In genomic region chr14:105045710-105046326, GRCh38 we compare ENCODE assay signal across 8 cellular contexts. TPM values are rescaled to one million over a fixed set of nuclear protein-coding genes. Genes with fewer than 3 reads are reported as not detected.
DNase-seq lines count a peak whose midpoint lies in the region; ATAC-seq and TF ChIP-seq lines count a peak whose summit lies in the region.

No MANE protein-coding gene starts in this region.

- WGBS in gastroesophageal sphincter (ENCODE audit: low coverage in 1 of 2), 2 donors, result 13 to 48% methylated on average over 5 to 9 of the region's 42 CpGs
- 4 to 11% methylated on average over 30 to 42 of the region's 42 CpGs for WGBS in upper lobe of left lung, 2 donors

- H3K27ac ChIP-seq in DND-41 (ENCODE audit: low read length), result no peak overlapping the region
- no peak overlapping the region for H3K27ac ChIP-seq in gastroesophageal sphincter
- no peak overlapping the region for H3K27ac ChIP-seq in parathyroid adenoma
- no peak overlapping the region for H3K27ac ChIP-seq in upper lobe of left lung

- H3K4me3 ChIP-seq in DND-41 (ENCODE audit: low read depth in 1 of 2, low read length in 2 of 2) (no peak overlapping the region), HAP-1 (no peak overlapping the region), gastroesophageal sphincter (no peak overlapping the region), parathyroid adenoma (ENCODE audit: low read depth, low read length) (no peak overlapping the region), upper lobe of left lung (peak overlapping the region in 1 of 4 donors; percentile 15)

- TF ChIP-seq POLR2A in gastroesophageal sphincter (IDR thresholded peaks at IDR 0.05) (no peak), upper lobe of left lung (IDR thresholded peaks at IDR 0.05) (peak in 1 of 4 donors; percentile 21)

- peak overlapping the region; percentile 56 for H2AFZ ChIP-seq in DND-41 (ENCODE audit: low read depth, low read length)
- H2AFZ ChIP-seq in parathyroid adenoma, result no peak overlapping the region

- H3K36me3 ChIP-seq in DND-41 (ENCODE audit: insufficient read depth, low read length), result no peaks in the 10 kb centered on the region
- H3K36me3 ChIP-seq in HAP-1 (replicated peaks), result no peaks in the 10 kb centered on the region
- H3K36me3 ChIP-seq in gastroesophageal sphincter, result no peaks in the 10 kb centered on the region
- no peaks in the 10 kb centered on the region for H3K36me3 ChIP-seq in parathyroid adenoma (ENCODE audit: control insufficient read depth, insufficient read depth, low read length)
- peaks cover 0 to 8% (median 1%) of the 10 kb centered on the region in 4 donors for H3K36me3 ChIP-seq in upper lobe of left lung

- H3K9ac ChIP-seq in DND-41 (ENCODE audit: low read depth, low read length) (no peak overlapping the region), parathyroid adenoma (no peak overlapping the region)

- peak; percentile 88 for DNase-seq in DND-41
- DNase-seq in HAP-1 (ENCODE audit: low spot score in 2 of 2), result peak; percentile 67 to 94
- peak; percentile 82 for DNase-seq in NCI-H1092 treated with DMSO at 0.1 percent for 48 hours (lab: John Stamatoyannopoulos, UW)
- peak; percentile 85 to 95 (median 93) for DNase-seq in activated naive CD4-positive, alpha-beta T cell (lab: John Stamatoyannopoulos, UW)
- DNase-seq in upper lobe of left lung, result peak; percentile 93 to 99

- in situ Hi-C loops in HAP-1 (cut with MboI; ENCODE audit: low sequenced_read_pairs), result loop anchor here (5.0 to 10.0 kb wide), 2 partner anchors 74 to 141 kb away; no protein-coding TSS in a partner anchor

- H3K9me3 ChIP-seq in DND-41 (ENCODE audit: insufficient read depth, low read length, severe bottlenecking) (no peaks in the 10 kb centered on the region), HAP-1 (no peaks in the 10 kb centered on the region; the same call in 1 of the 2 replicates), gastroesophageal sphincter (no peaks in the 10 kb centered on the region), parathyroid adenoma (ENCODE audit: control insufficient read depth, low read length) (no peaks in the 10 kb centered on the region), upper lobe of left lung (no peaks in the 10 kb centered on the region)

- TF ChIP-seq CTCF in DND-41 (IDR thresholded peaks at IDR 0.05; ENCODE audit: borderline replicate concordance, extremely low read depth, low read length, poor library complexity, severe bottlenecking), result peak; percentile 99
- peak in 3 of 4 experiments; percentile 100 for TF ChIP-seq CTCF in gastroesophageal sphincter (IDR thresholded peaks at IDR 0.05)
- peak; percentile 100 for TF ChIP-seq CTCF in parathyroid adenoma (IDR thresholded peaks at IDR 0.05)
- TF ChIP-seq CTCF in upper lobe of left lung (IDR thresholded peaks at IDR 0.05), result peak; percentile 100

- H3K79me2 ChIP-seq in DND-41 (ENCODE audit: insufficient read depth, low read length), result no peaks in the 10 kb centered on the region
- H3K79me2 ChIP-seq in parathyroid adenoma, result no peaks in the 10 kb centered on the region

- TF ChIP-seq EP300 in gastroesophageal sphincter (IDR thresholded peaks at IDR 0.05), result no peak
- no peak for TF ChIP-seq EP300 in upper lobe of left lung (IDR thresholded peaks at IDR 0.05)

- peaks cover 9% of the 10 kb centered on the region for H3K4me1 ChIP-seq in DND-41 (ENCODE audit: insufficient read depth, low read length)
- H3K4me1 ChIP-seq in HAP-1, result no peaks in the 10 kb centered on the region
- peaks cover 0 to 11% (median 0%) of the 10 kb centered on the region in 3 donors for H3K4me1 ChIP-seq in gastroesophageal sphincter
- H3K4me1 ChIP-seq in parathyroid adenoma, result no peaks in the 10 kb centered on the region
- H3K4me1 ChIP-seq in upper lobe of left lung, result peaks cover 0 to 15% (median 4%) of the 10 kb centered on the region in 4 donors

- peak overlapping the region; percentile 31 for H3K4me2 ChIP-seq in DND-41 (ENCODE audit: insufficient read depth, low read length)
- H3K4me2 ChIP-seq in parathyroid adenoma (ENCODE audit: low read length), result peak overlapping the region; percentile 36

- peak; percentile 92 for ATAC-seq in DND-41 (ENCODE audit: insufficient read depth, low read depth)
- peak; percentile 95 for ATAC-seq in SK-N-SH treated with all-trans-retinoic acid at 6 μM for 48 hours
- ATAC-seq in gastroesophageal sphincter, result peak; percentile 91
- peak; percentile 94 to 97 for ATAC-seq in upper lobe of left lung (ENCODE audit: low FRiP score in 2 of 2)

- H4K20me1 ChIP-seq in DND-41 (ENCODE audit: insufficient read depth, low read length), result no peaks in the 10 kb centered on the region; the same call in 1 of the 2 replicates

- peaks cover 13% of the 10 kb centered on the region for H3K27me3 ChIP-seq in DND-41 (ENCODE audit: insufficient read depth, low read length, poor library complexity)
- H3K27me3 ChIP-seq in HAP-1 (ENCODE audit: low read depth), result no peaks in the 10 kb centered on the region
- H3K27me3 ChIP-seq in gastroesophageal sphincter, result peaks cover 11% of the 10 kb centered on the region
- H3K27me3 ChIP-seq in parathyroid adenoma (ENCODE audit: control insufficient read depth, insufficient read depth, low read length), result no peaks in the 10 kb centered on the region
- no peaks in the 10 kb centered on the region for H3K27me3 ChIP-seq in upper lobe of left lung

TF ChIP-seq in SK-N-SH treated with all-trans-retinoic acid at 6 μM for 48 hours, 23 proteins besides CTCF, POLR2A, EP300 and RAD21:
- no peak for TF ChIP-seq ZNF565 (CRISPR knock-in tag; conservative IDR thresholded peaks at IDR 0.05; ENCODE audit: low read depth)
- TF ChIP-seq PPARA (CRISPR knock-in tag; IDR thresholded peaks at IDR 0.05; ENCODE audit: borderline replicate concordance), result no peak
- no peak for TF ChIP-seq ZNF8 (CRISPR knock-in tag; IDR thresholded peaks at IDR 0.05)
- TF ChIP-seq TCF4 (CRISPR knock-in tag; IDR thresholded peaks at IDR 0.05; ENCODE audit: borderline replicate concordance), result no peak
- no peak for TF ChIP-seq ZFP3 (CRISPR knock-in tag; IDR thresholded peaks at IDR 0.05)
- no peak for TF ChIP-seq TSHZ2 (CRISPR knock-in tag; IDR thresholded peaks at IDR 0.05)
- TF ChIP-seq ZFP30 (CRISPR knock-in tag; IDR thresholded peaks at IDR 0.05), result no peak
- TF ChIP-seq ARNTL (CRISPR knock-in tag; IDR thresholded peaks at IDR 0.05; ENCODE audit: borderline replicate concordance, low read depth), result no peak
- TF ChIP-seq ZNF70 (CRISPR knock-in tag; IDR thresholded peaks at IDR 0.05), result no peak
- no peak for TF ChIP-seq SNAI2 (CRISPR knock-in tag; IDR thresholded peaks at IDR 0.05)
- no peak for TF ChIP-seq POU6F1 (CRISPR knock-in tag; IDR thresholded peaks at IDR 0.05; ENCODE audit: borderline replicate concordance, low read depth)
- no peak for TF ChIP-seq CSRNP3 (CRISPR knock-in tag; IDR thresholded peaks at IDR 0.05)

RNA-seq across cellular contexts. Expression of gene GPR132, which starts 19.4 kb away (rescaled TPM):
- 1 to 10 TPM; 1.0 to 3.2 (median 2.1) TPM for total RNA-seq in gastroesophageal sphincter
- total RNA-seq in upper lobe of left lung, result 10 to 100 TPM in 1 of 6 donors, 1 to 10 TPM in 5; 3.0 to 14.7 (median 7.0) TPM

RNA-seq across cellular contexts. Expression of gene CDCA4, which starts 24.9 kb away (rescaled TPM):
- total RNA-seq in gastroesophageal sphincter, result 1 to 10 TPM; 5.8 to 7.8 (median 6.2) TPM
- 10 to 100 TPM in 1 of 6 donors, 1 to 10 TPM in 4, under 1 TPM in 1; 0.89 to 10.3 (median 6.6) TPM for total RNA-seq in upper lobe of left lung
